24 cellular contexts compared by ENCODE assay signal in genomic region chr19:7773841-7774240, GRCh38. TPM values are rescaled to one million over a fixed set of nuclear protein-coding genes. Genes with fewer than 3 reads are reported as not detected.
DNase-seq lines count a peak whose midpoint lies in the region; ATAC-seq, FAIRE-seq and TF ChIP-seq lines count a peak whose summit lies in the region.
"Had no signal": no experiment of that assay in that cellular context is flagged by ENCODE, and none has a peak within 500 bp of the region (broad histone marks: within the 10 kb centered on the region; RNA-seq: fewer than 3 reads in every experiment).

No MANE protein-coding gene starts in this region.

- H3K4me3 ChIP-seq in LNCaP clone FGC (ENCODE audit: low read depth, low read length) (no peak overlapping the region), pancreas (no peak overlapping the region)

- no peak overlapping the region for H3K4me3 Mint-ChIP-seq in dendritic cell treated with granulocyte-macrophage colony-stimulating factor and Interleukin-4, amounts not matched to agents 40 ng/mL and 50 ng/mL, for 4 days

- no peaks in the 10 kb centered on the region for H3K27me3 ChIP-seq in pancreas

- no peaks in the 10 kb centered on the region for H3K36me3 ChIP-seq in pancreas

- intact Hi-C loops in dendritic cell treated with granulocyte-macrophage colony-stimulating factor and Interleukin-4, amounts not matched to agents 40 ng/mL and 50 ng/mL, for 4 days (cut with micrococcal nuclease) = no loop called here
- intact Hi-C loops in pancreas (cut with DNase I) = no loop called here

- no peak overlapping the region for H3K27ac ChIP-seq in pancreas

- H3K27me3 Mint-ChIP-seq in dendritic cell treated with granulocyte-macrophage colony-stimulating factor and Interleukin-4, amounts not matched to agents 40 ng/mL and 50 ng/mL, for 4 days = peaks cover 5% of the 10 kb centered on the region

- 52 to 53% methylated on average over 9 of the region's 9 CpGs for WGBS in pancreas, 2 donors

- TF ChIP-seq CTCF in LNCaP clone FGC (IDR thresholded peaks at IDR 0.05; ENCODE audit: control insufficient read depth, extremely low read depth, insufficient read depth) (no peak), pancreas (IDR thresholded peaks at IDR 0.05) (no peak)

- no peaks in the 10 kb centered on the region for H3K9me3 ChIP-seq in pancreas

- no peaks in the 10 kb centered on the region for H3K9me3 Mint-ChIP-seq in dendritic cell treated with granulocyte-macrophage colony-stimulating factor and Interleukin-4, amounts not matched to agents 40 ng/mL and 50 ng/mL, for 4 days
- H3K9me3 Mint-ChIP-seq: CD8-positive, alpha-beta memory T cell had no signal

- peak overlapping the region; percentile 22 for H3K27ac Mint-ChIP-seq in dendritic cell treated with granulocyte-macrophage colony-stimulating factor and Interleukin-4, amounts not matched to agents 40 ng/mL and 50 ng/mL, for 4 days

- no peak for FAIRE-seq in pancreas (lab: Jason Lieb, UNC)
- FAIRE-seq: G401.6, GM18507, GM19239, H1, RCC 7860 had no signal

- H3K36me3 Mint-ChIP-seq in dendritic cell treated with granulocyte-macrophage colony-stimulating factor and Interleukin-4, amounts not matched to agents 40 ng/mL and 50 ng/mL, for 4 days (ENCODE audit: low read depth) = no peaks in the 10 kb centered on the region
- H3K36me3 Mint-ChIP-seq: CD8-positive, alpha-beta memory T cell had no signal

- H3K4me1 ChIP-seq in pancreas = no peaks in the 10 kb centered on the region

- H3K4me1 Mint-ChIP-seq in dendritic cell treated with granulocyte-macrophage colony-stimulating factor and Interleukin-4, amounts not matched to agents 40 ng/mL and 50 ng/mL, for 4 days (ENCODE audit: low read depth) = peaks cover 50% of the 10 kb centered on the region

- peak; percentile 8 for DNase-seq in LNCaP clone FGC (ENCODE audit: low read depth)
- peak; percentile 67 for DNase-seq in NCI-H2171 treated with DMSO at 0.1 percent for 48 hours (lab: John Stamatoyannopoulos, UW)
- DNase-seq in pancreas = peak in 1 of 6 donors; percentile 24
- no peak for DNase-seq in KG1 (lab: John Stamatoyannopoulos, UW)
- DNase-seq in DMS114 treated with DMSO at 0.1 percent for 48 hours (lab: John Stamatoyannopoulos, UW; ENCODE audit: unreplicated experiment) = no peak
- DNase-seq: C1 segment of cervical spinal cord; Calu3; CD8-positive, alpha-beta memory T cell; NCI-H1092; NCI-H1436; NCI-H187 treated with DMSO at 0.1 percent for 48 hours; NCI-H524 treated with DMSO at 0.1 percent for 48 hours; NCI-H82 had no signal

- ATAC-seq in pancreas (peak in 3 of 4 donors; percentile 16 to 59 (median 29)), GM19035 (IDR thresholded peaks at IDR 0.05; ENCODE audit: unreplicated experiment) (no peak)

RNA-seq across cellular contexts. Expression of gene CLEC4M, which starts 10.8 kb away (rescaled TPM):
- not detected for total RNA-seq in pancreas
- polyA plus RNA-seq in pancreas = not detected
- total RNA-seq: Calu3; CD8-positive, alpha-beta memory T cell; Daoy; H1; LHCN-M2; OCI-LY7; SK-MEL-5 had no signal
- polyA plus RNA-seq: CD8-positive, alpha-beta memory T cell; H1 had no signal

RNA-seq across cellular contexts. Expression of gene CD209, which starts 26.5 kb away (rescaled TPM):
- 1 to 10 TPM in 3 of 6 donors, under 1 TPM in 3; 0.23 to 7.0 (median 1.5) TPM for total RNA-seq in pancreas
- under 1 TPM; 0.19 to 0.49 TPM for polyA plus RNA-seq in pancreas
- total RNA-seq: Calu3, Daoy, LHCN-M2, OCI-LY7, SK-MEL-5 had no signal
- polyA plus RNA-seq: CD8-positive, alpha-beta memory T cell had no signal

RNA-seq across cellular contexts. Expression of gene CLEC4G, which starts 41.9 kb away (rescaled TPM):
- 1 to 10 TPM in 1 of 6 donors, under 1 TPM in 2, not detected in 3; 0.16 to 1.1 (median 0.90) TPM for total RNA-seq in pancreas
- under 1 TPM; 0.09 to 0.68 TPM for polyA plus RNA-seq in pancreas
- total RNA-seq: Calu3; CD8-positive, alpha-beta memory T cell; Daoy; LHCN-M2; OCI-LY7; SK-MEL-5 had no signal
- polyA plus RNA-seq: CD8-positive, alpha-beta memory T cell had no signal

RNA-seq across cellular contexts. Expression of gene EVI5L, which starts 56.2 kb away (rescaled TPM):
- total RNA-seq in pancreas = 1 to 10 TPM; 3.0 to 5.2 (median 4.6) TPM
- polyA plus RNA-seq in pancreas = 1 to 10 TPM; 7.6 to 9.1 TPM

Comparison
In these comparisons a context has a peak if more than half of its experiments do, and no peak if none do; other contexts are left out.
1. DNase-seq: peak in LNCaP clone FGC (single experiment) and NCI-H2171 treated with DMSO at 0.1 percent for 48 hours (single experiment); none in KG1 (single experiment) and DMS114 treated with DMSO at 0.1 percent for 48 hours (single experiment).